In the genomic region with DNA sequence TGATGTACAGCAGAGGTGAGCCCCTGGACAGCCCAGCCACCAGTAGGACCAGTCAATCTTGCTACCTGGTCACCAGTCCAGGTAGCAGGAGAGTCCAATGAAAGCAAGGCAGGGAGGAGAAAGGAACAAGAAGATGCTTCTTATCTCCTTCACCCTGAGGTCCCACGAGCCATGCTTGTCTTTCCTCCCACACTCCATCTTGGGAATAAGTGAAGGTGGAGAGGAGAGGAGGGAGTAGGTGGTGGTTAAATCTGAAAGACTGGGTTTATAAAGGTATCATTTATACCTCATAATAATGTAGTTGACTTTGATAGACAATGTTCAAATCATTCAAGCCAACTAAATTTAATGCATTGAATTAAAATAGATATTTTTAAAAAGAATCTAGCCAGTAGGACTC, we compare ENCODE assay signal across 30 cellular contexts. TPM values are rescaled to one million over a fixed set of nuclear protein-coding genes. Genes with fewer than 3 reads are reported as not detected.
"Had no signal": no experiment of that assay in that cellular context is flagged by ENCODE, and none has a peak within 500 bp of the region (broad histone marks: within the 10 kb centered on the region; RNA-seq: fewer than 3 reads in every experiment).

No MANE protein-coding gene starts in this region.

- H3K27me3 ChIP-seq: ascending aorta, cardiac muscle cell had no signal

- H3K4me1 ChIP-seq: ascending aorta had no signal

- H3K36me3 ChIP-seq: ascending aorta, cardiac muscle cell had no signal

- DNase-seq: activated B cell treated with CpG ODN at 0.5 μM for 24 hours; activated CD4-positive, alpha-beta memory T cell treated with anti-CD3 and anti-CD28 coated beads, Interleukin-2, amount 10 ng/mL, durations not matched to agents 7 days and 5 days; activated CD4-positive, alpha-beta T cell treated with anti-CD3 and anti-CD28 coated beads for 4 hours; activated CD4-positive, alpha-beta T cell treated with anti-CD3 and anti-CD28 coated beads, Interleukin-2, amount 10 ng/mL, durations not matched to agents 24 days and 14 days; activated CD4-positive, alpha-beta T cell treated with anti-CD3 and anti-CD28 coated beads, Interleukin-2, amount 50 U/mL, for 1 hour; activated CD4-positive, alpha-beta T cell treated with anti-CD3 and anti-CD28 coated beads, Interleukin-2, amount 50 U/mL, for 48 hours; activated CD4-positive, CD25-positive, alpha-beta regulatory T cell treated with anti-CD3 and anti-CD28 coated beads, Interleukin-2, amount 50 U/mL, for 72 hours; activated CD8-positive, alpha-beta memory T cell treated with anti-CD3 and anti-CD28 coated beads for 24 hours; activated CD8-positive, alpha-beta memory T cell treated with anti-CD3 and anti-CD28 coated beads, Interleukin-2, amount 10 ng/mL, durations not matched to agents 7 days and 5 days; activated CD8-positive, alpha-beta memory T cell treated with anti-CD3 and anti-CD28 coated beads, Interleukin-2, amount 50 U/mL, for 48 hours; activated CD8-positive, alpha-beta T cell treated with anti-CD3 and anti-CD28 coated beads, Interleukin-2, amount 10 ng/mL, durations not matched to agents 7 days and 5 days; activated effector memory CD4-positive, alpha-beta T cell treated with Interleukin-2 at 50 U/mL for 16 hours; activated gamma-delta T cell; activated naive CD4-positive, alpha-beta T cell treated with anti-CD3 and anti-CD28 coated beads, Interleukin-2, amount 10 ng/mL, durations not matched to agents 7 days and 5 days; activated naive CD4-positive, alpha-beta T cell treated with Interleukin-2 at 50 U/mL for 16 hours; activated naive CD8-positive, alpha-beta T cell treated with anti-CD3 and anti-CD28 coated beads, Interleukin-2, amount 10 ng/mL, durations not matched to agents 7 days and 5 days; activated naive CD8-positive, alpha-beta T cell treated with anti-CD3 and anti-CD28 coated beads, Interleukin-2, amount 50 U/mL, for 24 hours; activated T-cell treated with anti-CD3 and anti-CD28 coated beads, Interleukin-2, amount 50 U/mL, for 24 hours; activated T-cell treated with anti-CD3 and anti-CD28 coated beads, Interleukin-2, amount 50 U/mL, for 48 hours; amygdala; anterior cingulate cortex; cerebellar nuclear complex; T-helper 1 cell; T-helper 2 cell; T-helper 9 cell had no signal

- H3K27ac ChIP-seq: ascending aorta, cardiac muscle cell, VCaP had no signal

- ATAC-seq: activated CD8-positive, alpha-beta memory T cell treated with anti-CD3 and anti-CD28 coated beads, Interleukin-2, amount 10 ng/mL, durations not matched to agents 7 days and 5 days; activated CD8-positive, alpha-beta T cell treated with anti-CD3 and anti-CD28 coated beads, Interleukin-2, amount 10 ng/mL, durations not matched to agents 7 days and 5 days; activated naive CD8-positive, alpha-beta T cell treated with anti-CD3 and anti-CD28 coated beads, Interleukin-2, amount 50 U/mL, for 24 hours had no signal

- H3K9me3 ChIP-seq: ascending aorta had no signal

- H3K4me3 ChIP-seq: ascending aorta, cardiac muscle cell had no signal

RNA-seq across cellular contexts. Expression of a gene that starts 35.9 kb away (rescaled TPM):
- total RNA-seq: activated CD4-positive, alpha-beta memory T cell treated with anti-CD3 and anti-CD28 coated beads, Interleukin-2, amount 10 ng/mL, durations not matched to agents 7 days and 5 days; activated CD4-positive, alpha-beta T cell treated with anti-CD3 and anti-CD28 coated beads, Interleukin-2, amount 10 ng/mL, durations not matched to agents 24 days and 14 days; activated CD8-positive, alpha-beta memory T cell treated with anti-CD3 and anti-CD28 coated beads, Interleukin-2, amount 10 ng/mL, durations not matched to agents 7 days and 5 days; activated CD8-positive, alpha-beta T cell treated with anti-CD3 and anti-CD28 coated beads, Interleukin-2, amount 10 ng/mL, durations not matched to agents 7 days and 5 days; activated naive CD8-positive, alpha-beta T cell treated with anti-CD3 and anti-CD28 coated beads, Interleukin-2, amount 10 ng/mL, durations not matched to agents 7 days and 5 days; activated T-helper 2 cell treated with anti-CD3 and anti-CD28 coated beads, Interferon-gamma antibody, Interleukin-2, Interleukin-4, amounts not matched to agents 10 μg/mL and 5 μg/mL and 100 μg/mL, durations not matched to agents 14 hours and 24 hours and 36 hours; ascending aorta; bronchial epithelial cell had no signal
